In genomic region chr17:75521951-75522727, GRCh38 we compare ENCODE assay signal across 32 cellular contexts. TPM values are rescaled to one million over a fixed set of nuclear protein-coding genes. Genes with fewer than 3 reads are reported as not detected.
A peak's percentile ranks its signal among the peaks of the same experiment; 100 is the strongest.
DNase-seq lines count a peak whose midpoint lies in the region; ATAC-seq, FAIRE-seq and TF ChIP-seq lines count a peak whose summit lies in the region.
"Had no signal": no experiment of that assay in that cellular context is flagged by ENCODE, and none has a peak within 500 bp of the region (broad histone marks: within the 10 kb centered on the region; RNA-seq: fewer than 3 reads in every experiment).

No MANE protein-coding gene starts in this region.

- CTCF ChIA-PET in HCT116 (lab: Charles Lee) (no interaction called here), WTC11 (lab: Charles Lee) (interaction anchor here (0.7 kb wide), 1 partner anchor 251 kb away, joined by 3 read pairs; the partner anchor contains the start of gene MIF4GD), HepG2 (lab: Yijun Ruan, JAX; ENCODE audit: low intra/inter-chr PET ratio, low total read pairs) (no interaction called here)

- H3K4me1 Mint-ChIP-seq in WTC11 (peaks cover 27% of the 10 kb centered on the region), type B pancreatic cell (ENCODE audit: unreplicated experiment) (peaks cover 20% of the 10 kb centered on the region)

- RAD21 ChIA-PET in HCT116 (lab: Charles Lee; ENCODE audit: low non-redundant PET in 1 of 2, low total read pairs in 2 of 2, uncharacterized antibody in 2 of 2, unreplicated experiment in 2 of 2): no interaction called here

- H3K9me3 Mint-ChIP-seq in WTC11 (no peaks in the 10 kb centered on the region), type B pancreatic cell (no peaks in the 10 kb centered on the region)
- H3K9me3 Mint-ChIP-seq: activated CD4-positive, alpha-beta T cell treated with anti-CD3 and anti-CD28 coated beads, Interleukin-2, amount 10 ng/mL, durations not matched to agents 24 days and 14 days; mesothelial cell of epicardium had no signal

- FAIRE-seq in HepG2 (lab: Jason Lieb, UNC): no peak
- FAIRE-seq: HTR-8/SVneo, keratinocyte, RCC 7860 had no signal

- in situ Hi-C loops in HepG2 (cut with HindIII; ENCODE audit: extremely low pct_ligation_motif_present, low pct_unique_long_range_greater_than_20kb): no loop called here

- 95% methylated on average over 33 of the region's 33 CpGs for WGBS in HepG2 (ENCODE audit: low lambda C conversion rate)

- H3K27me3 Mint-ChIP-seq in WTC11 (ENCODE audit: low read depth) (0 out of 2 replicates have a peak, but pooled peaks cover 3% of the 10 kb centered on the region), type B pancreatic cell (peaks cover 10% of the 10 kb centered on the region)
- H3K27me3 Mint-ChIP-seq: activated naive CD8-positive, alpha-beta T cell had no signal

- H3K36me3 ChIP-seq in HCT116 (ENCODE audit: control insufficient read depth in 1 of 2, insufficient read depth in 2 of 2, low read length in 2 of 2) (peaks cover 16 to 42% of the 10 kb centered on the region in 2 experiments), HepG2 (replicated peaks in 1 of 2; ENCODE audit: control insufficient read depth in 1 of 2, insufficient read depth in 2 of 2, low read length in 2 of 2) (peaks cover 7 to 31% of the 10 kb centered on the region in 2 experiments; a peak in 4 of 5 replicates)

- DNase-seq in HCT116 (ENCODE audit: low read depth, low spot score) (no peak), WTC11 (ENCODE audit: low spot score) (no peak), HepG2 (ENCODE audit: low spot score) (no peak), type B pancreatic cell (ENCODE audit: extremely low spot score, unreplicated experiment) (no peak), T1000 (lab: John Stamatoyannopoulos, UW) (no peak), NCI-H446 treated with DMSO at 0.1 percent for 48 hours (lab: John Stamatoyannopoulos, UW) (no peak), GM20000 (ENCODE audit: low spot score) (no peak)
- DNase-seq: activated CD4-positive, alpha-beta T cell treated with anti-CD3 and anti-CD28 coated beads, Interleukin-2, amount 10 ng/mL, durations not matched to agents 24 days and 14 days; activated effector memory CD4-positive, alpha-beta T cell treated with Interleukin-2 at 50 U/mL for 16 hours; DND-41; effector memory CD4-positive, alpha-beta T cell; GOT3; KG1; left ventricle myocardium superior; NCI-H1417 treated with DMSO at 0.1 percent for 48 hours; NCI-H2107; NCI-H774; sigmoid colon; SJCRH30; stimulated activated CD4-positive, alpha-beta T cell treated with anti-CD3 and anti-CD28 coated beads, Interleukin-4, amount 100 ng/mL, for 4 hours; T-helper 9 cell had no signal

- ATAC-seq in HCT116 (no peak), WTC11 (no peak), HepG2 (no peak)
- ATAC-seq: left ventricle myocardium superior had no signal

- no peak overlapping the region for H2AFZ ChIP-seq in HCT116 (ENCODE audit: low read depth, low read length, poor library complexity, severe bottlenecking)
- H2AFZ ChIP-seq in HepG2 (ENCODE audit: low read length): no peak overlapping the region

- H3K9me3 ChIP-seq in HCT116 (ENCODE audit: control insufficient read depth in 1 of 2, insufficient read depth in 1 of 2, low read depth in 1 of 2, low read length in 2 of 2): no peaks in the 10 kb centered on the region
- H3K9me3 ChIP-seq in HepG2 (ENCODE audit: low read length): no peaks in the 10 kb centered on the region
- H3K9me3 ChIP-seq: ascending aorta, sigmoid colon, SJCRH30, tibial nerve had no signal

- intact Hi-C loops in HCT116 (cut with micrococcal nuclease) (no loop called here), HepG2 (cut with micrococcal nuclease; ENCODE audit: unreplicated experiment) (no loop called here)

- BruUV-seq in HCT116 (replicated peaks; lab: Mats Ljungman, UMichigan): no TSS peak
- no TSS peak for BruUV-seq in HepG2 (replicated peaks; lab: Mats Ljungman, UMichigan)

- H3K27me3 ChIP-seq in HCT116 (ENCODE audit: insufficient read depth, low read length) (no peaks in the 10 kb centered on the region), HepG2 (ENCODE audit: control insufficient read depth in 1 of 2, insufficient read depth in 2 of 2, low read length in 2 of 2) (no peaks in the 10 kb centered on the region)
- H3K27me3 ChIP-seq: ascending aorta, SJCRH30, tibial nerve had no signal

- TF ChIP-seq CTCF in HCT116 (IDR thresholded peaks at IDR 0.05 in 2 of 3, conservative IDR thresholded peaks at IDR 0.05 in 1 of 3; ENCODE audit: borderline replicate concordance in 1 of 3, insufficient read depth in 1 of 3, low read depth in 2 of 3, low read length in 2 of 3) (no peak), WTC11 (IDR thresholded peaks at IDR 0.05) (no peak), HepG2 (CRISPR knock-in tag; IDR thresholded peaks at IDR 0.05) (no peak), type B pancreatic cell (conservative IDR thresholded peaks at IDR 0.05) (no peak), GM20000 (IDR thresholded peaks at IDR 0.05; ENCODE audit: extremely low read depth, missing control alignments) (no peak)

- H3K79me2 ChIP-seq in HCT116 (ENCODE audit: insufficient read depth, low read length): peaks cover 37% of the 10 kb centered on the region
- H3K79me2 ChIP-seq in HepG2 (ENCODE audit: insufficient read depth, low read length): peaks cover 16% of the 10 kb centered on the region

- H3K4me3 ChIP-seq in HCT116 (replicated peaks in 1 of 2; ENCODE audit: low read depth in 1 of 2, low read length in 2 of 2) (no peak overlapping the region), HepG2 (replicated peaks in 1 of 3; ENCODE audit: insufficient read depth in 1 of 3, low read depth in 2 of 3, low read length in 3 of 3) (no peak overlapping the region)
- H3K4me3 ChIP-seq: ascending aorta, coronary artery, sigmoid colon, SJCRH30, tibial nerve had no signal

- no peak overlapping the region for H3K4me3 Mint-ChIP-seq in WTC11
- H3K4me3 Mint-ChIP-seq in type B pancreatic cell: peak overlapping the region; percentile 25
- H3K4me3 Mint-ChIP-seq: activated CD4-positive, alpha-beta T cell treated with anti-CD3 and anti-CD28 coated beads, Interleukin-2, amount 10 ng/mL, durations not matched to agents 24 days and 14 days; activated naive CD8-positive, alpha-beta T cell; mesothelial cell of epicardium had no signal

- POLR2A ChIA-PET in HCT116 (lab: Charles Lee) (no interaction called here), WTC11 (lab: Charles Lee) (no interaction called here), HepG2 (lab: Yijun Ruan, JAX) (interaction anchor here (0.6 to 1.5 kb wide), 2 partner anchors 35 to 57 kb away, joined by 3 read pairs; no protein-coding TSS in a partner anchor)

- H3K9me2 ChIP-seq in HCT116 (ENCODE audit: insufficient read depth): no peaks in the 10 kb centered on the region

- H3K4me1 ChIP-seq in HCT116 (ENCODE audit: control insufficient read depth in 1 of 2, insufficient read depth in 2 of 2, low read length in 2 of 2) (peaks cover 16 to 41% of the 10 kb centered on the region in 2 experiments), HepG2 (ENCODE audit: insufficient read depth, low read length) (peaks cover 33% of the 10 kb centered on the region)
- H3K4me1 ChIP-seq: SJCRH30 had no signal

- TF ChIP-seq RAD21 in HCT116 (IDR thresholded peaks at IDR 0.05; ENCODE audit: low read depth) (no peak), HepG2 (CRISPR knock-in tag; IDR thresholded peaks at IDR 0.05) (no peak)

- H3K27ac ChIP-seq in HCT116 (ENCODE audit: low read depth, low read length) (peak overlapping the region; percentile 11; the same call in 1 of the 2 replicates), HepG2 (ENCODE audit: extremely low read length, insufficient read depth, low read length) (no peak overlapping the region)
- H3K27ac ChIP-seq: ascending aorta, C4-2B, coronary artery, epithelial cell of prostate, sigmoid colon, SJCRH30, tibial nerve, VCaP had no signal

- H4K20me1 ChIP-seq in HCT116 (ENCODE audit: insufficient read depth) (no peaks in the 10 kb centered on the region), HepG2 (ENCODE audit: insufficient read depth, low read length) (peaks cover 7% of the 10 kb centered on the region; the same call in 1 of the 2 replicates)

- H3K27ac Mint-ChIP-seq in WTC11 (no peak overlapping the region), type B pancreatic cell (no peak overlapping the region)
- H3K27ac Mint-ChIP-seq: activated CD4-positive, alpha-beta T cell treated with anti-CD3 and anti-CD28 coated beads, Interleukin-2, amount 10 ng/mL, durations not matched to agents 24 days and 14 days; activated naive CD8-positive, alpha-beta T cell; mesothelial cell of epicardium had no signal

- TF ChIP-seq POLR2A in HCT116 (IDR thresholded peaks at IDR 0.05; ENCODE audit: borderline replicate concordance, extremely low read depth, insufficient read depth, insufficient read length): no peak
- TF ChIP-seq POLR2A in HepG2 (IDR thresholded peaks at IDR 0.05; ENCODE audit: insufficient read depth in 1 of 2, low read depth in 2 of 2, low read length in 2 of 2): no peak

- TF ChIP-seq EP300 in HepG2 (IDR thresholded peaks at IDR 0.05; ENCODE audit: low read depth in 2 of 2, low read length in 2 of 2): no peak
- no peak for TF ChIP-seq EP300 in HepG2 (CRISPR knock-in tag; IDR thresholded peaks at IDR 0.05; ENCODE audit: borderline replicate concordance)

- no peak overlapping the region for H3K4me2 ChIP-seq in HCT116 (ENCODE audit: low read length)
- no peak overlapping the region for H3K4me2 ChIP-seq in HepG2 (ENCODE audit: low read depth, low read length)

- H3K9ac ChIP-seq in HCT116 (ENCODE audit: low read length) (no peak overlapping the region), HepG2 (ENCODE audit: insufficient read depth, low read depth, low read length) (no peak overlapping the region)

- H3K36me3 Mint-ChIP-seq in WTC11: peaks cover 31% of the 10 kb centered on the region
- H3K36me3 Mint-ChIP-seq in type B pancreatic cell: peaks cover 8% of the 10 kb centered on the region

RNA-seq across cellular contexts. Expression of gene LLGL2, which starts 3.4 kb away (rescaled TPM):
- total RNA-seq in HCT116 (2021; ENCODE audit: unreplicated experiment) (209 TPM), WTC11 (2021) (94.3 to 103 TPM (median 97.0 TPM) in 3 replicates), HepG2 (2016; rRNA removed; fragmentation: Illumina TruSeq; extraction: Trizol) (53.9 and 86.7 TPM in 2 replicates), type B pancreatic cell (ENCODE audit: low replicate concordance) (90.6 and 226 TPM in 2 replicates)
- polyA plus RNA-seq in HCT116 (2012): 177 and 183 TPM in 2 replicates
- total RNA-seq in HepG2 (2016; cell fraction: cytosol; rRNA removed; fragmentation: Illumina TruSeq; extraction: Trizol; ENCODE audit: low read depth): 27.2 and 32.8 TPM in 2 replicates
- total RNA-seq in HepG2 (2016; cell fraction: insoluble cytoplasmic fraction; rRNA removed; fragmentation: Illumina TruSeq; extraction: Trizol): 51.9 and 87.2 TPM in 2 replicates
- 45.8 and 50.7 TPM in 2 replicates for total RNA-seq in HepG2 (2016; cell fraction: membrane; rRNA removed; fragmentation: Illumina TruSeq; extraction: Trizol)
- total RNA-seq in HepG2 (2016; cell fraction: nucleus; rRNA removed; fragmentation: Illumina TruSeq; extraction: Trizol): 72.1 and 85.8 TPM in 2 replicates
- polyA plus RNA-seq in HepG2 (2011; rRNA removed): 83.0 and 109 TPM in 2 replicates
- 40.2 and 67.1 TPM in 2 replicates for polyA plus RNA-seq in HepG2 (2011; cell fraction: cytosol; rRNA removed)
- 384 and 448 TPM in 2 replicates for polyA plus RNA-seq in HepG2 (2011; cell fraction: nucleus; rRNA removed)
- 33.3 and 59.5 TPM in 2 replicates for polyA plus RNA-seq in HepG2 (2012)
- 23.2 and 28.1 TPM in 2 replicates for polyA plus RNA-seq in HepG2 (2016; cell fraction: cytosol; fragmentation: Illumina TruSeq; extraction: Trizol; ENCODE audit: low read depth)
- polyA plus RNA-seq in HepG2 (2016; cell fraction: insoluble cytoplasmic fraction; fragmentation: Illumina TruSeq; extraction: Trizol; ENCODE audit: low read depth): 41.6 and 52.9 TPM in 2 replicates
- polyA plus RNA-seq in HepG2 (2016; cell fraction: membrane; fragmentation: Illumina TruSeq; extraction: Trizol; ENCODE audit: low read depth): 32.5 and 33.0 TPM in 2 replicates
- polyA plus RNA-seq in HepG2 (2016; cell fraction: nucleus; fragmentation: Illumina TruSeq; extraction: Trizol; ENCODE audit: insufficient read depth, low read depth): 204 and 230 TPM in 2 replicates
- 30.9 and 126 TPM in 2 replicates for polyA minus RNA-seq in HepG2 (2011; rRNA and poly(A)+ RNA removed; ENCODE audit: low replicate concordance)
- 30.6 and 31.7 TPM in 2 replicates for polyA minus RNA-seq in HepG2 (2011; cell fraction: cytosol; rRNA and poly(A)+ RNA removed)
- 79.4 and 86.0 TPM in 2 replicates for polyA minus RNA-seq in HepG2 (2011; cell fraction: nucleus; rRNA and poly(A)+ RNA removed)
- total RNA-seq: SJCRH30 had no signal

RNA-seq across cellular contexts. Expression of gene TSEN54, which starts 5.8 kb away (rescaled TPM):
- 87.3 TPM for total RNA-seq in HCT116 (2021; ENCODE audit: unreplicated experiment)
- 80.0 and 86.5 TPM in 2 replicates for polyA plus RNA-seq in HCT116 (2012)
- total RNA-seq in WTC11 (2021): 47.8 to 53.4 TPM (median 51.5 TPM) in 3 replicates
- 43.6 and 62.9 TPM in 2 replicates for total RNA-seq in HepG2 (2016; rRNA removed; fragmentation: Illumina TruSeq; extraction: Trizol)
- total RNA-seq in HepG2 (2016; cell fraction: cytosol; rRNA removed; fragmentation: Illumina TruSeq; extraction: Trizol; ENCODE audit: low read depth): 20.6 and 23.0 TPM in 2 replicates
- total RNA-seq in HepG2 (2016; cell fraction: insoluble cytoplasmic fraction; rRNA removed; fragmentation: Illumina TruSeq; extraction: Trizol): 44.0 and 64.1 TPM in 2 replicates
- total RNA-seq in HepG2 (2016; cell fraction: membrane; rRNA removed; fragmentation: Illumina TruSeq; extraction: Trizol): 44.5 and 45.0 TPM in 2 replicates
- total RNA-seq in HepG2 (2016; cell fraction: nucleus; rRNA removed; fragmentation: Illumina TruSeq; extraction: Trizol): 39.9 and 48.4 TPM in 2 replicates
- polyA plus RNA-seq in HepG2 (2011; rRNA removed): 63.3 and 64.4 TPM in 2 replicates
- 36.2 and 47.1 TPM in 2 replicates for polyA plus RNA-seq in HepG2 (2011; cell fraction: cytosol; rRNA removed)
- 87.7 and 89.1 TPM in 2 replicates for polyA plus RNA-seq in HepG2 (2011; cell fraction: nucleus; rRNA removed)
- polyA plus RNA-seq in HepG2 (2012): 22.1 and 34.4 TPM in 2 replicates
- 20.4 and 20.5 TPM in 2 replicates for polyA plus RNA-seq in HepG2 (2016; cell fraction: cytosol; fragmentation: Illumina TruSeq; extraction: Trizol; ENCODE audit: low read depth)
- 37.7 and 50.5 TPM in 2 replicates for polyA plus RNA-seq in HepG2 (2016; cell fraction: insoluble cytoplasmic fraction; fragmentation: Illumina TruSeq; extraction: Trizol; ENCODE audit: low read depth)
- 30.9 and 35.9 TPM in 2 replicates for polyA plus RNA-seq in HepG2 (2016; cell fraction: membrane; fragmentation: Illumina TruSeq; extraction: Trizol; ENCODE audit: low read depth)
- 108 and 110 TPM in 2 replicates for polyA plus RNA-seq in HepG2 (2016; cell fraction: nucleus; fragmentation: Illumina TruSeq; extraction: Trizol; ENCODE audit: insufficient read depth, low read depth)
- 56.0 and 95.0 TPM in 2 replicates for polyA minus RNA-seq in HepG2 (2011; rRNA and poly(A)+ RNA removed; ENCODE audit: low replicate concordance)
- 11.3 and 14.0 TPM in 2 replicates for polyA minus RNA-seq in HepG2 (2011; cell fraction: cytosol; rRNA and poly(A)+ RNA removed)
- polyA minus RNA-seq in HepG2 (2011; cell fraction: nucleus; rRNA and poly(A)+ RNA removed): 13.9 and 15.5 TPM in 2 replicates
- total RNA-seq in type B pancreatic cell (ENCODE audit: low replicate concordance): 28.4 and 41.0 TPM in 2 replicates

RNA-seq across cellular contexts. Expression of gene CASKIN2, which starts 6.8 kb away (rescaled TPM):
- total RNA-seq in HCT116 (2021; ENCODE audit: unreplicated experiment): 38.4 TPM
- polyA plus RNA-seq in HCT116 (2012): 14.5 and 16.3 TPM in 2 replicates
- total RNA-seq in WTC11 (2021): 31.3 to 32.2 TPM (median 31.9 TPM) in 3 replicates
- 5.2 and 10.6 TPM in 2 replicates for total RNA-seq in HepG2 (2016; rRNA removed; fragmentation: Illumina TruSeq; extraction: Trizol)
- 1.5 and 1.8 TPM in 2 replicates for total RNA-seq in HepG2 (2016; cell fraction: cytosol; rRNA removed; fragmentation: Illumina TruSeq; extraction: Trizol; ENCODE audit: low read depth)
- 4.9 and 7.5 TPM in 2 replicates for total RNA-seq in HepG2 (2016; cell fraction: insoluble cytoplasmic fraction; rRNA removed; fragmentation: Illumina TruSeq; extraction: Trizol)
- 3.4 and 4.1 TPM in 2 replicates for total RNA-seq in HepG2 (2016; cell fraction: membrane; rRNA removed; fragmentation: Illumina TruSeq; extraction: Trizol)
- total RNA-seq in HepG2 (2016; cell fraction: nucleus; rRNA removed; fragmentation: Illumina TruSeq; extraction: Trizol): 6.8 and 8.0 TPM in 2 replicates
- polyA plus RNA-seq in HepG2 (2011; rRNA removed): 6.8 and 7.8 TPM in 2 replicates
- polyA plus RNA-seq in HepG2 (2011; cell fraction: cytosol; rRNA removed): 1.9 and 2.2 TPM in 2 replicates
- 23.6 and 26.5 TPM in 2 replicates for polyA plus RNA-seq in HepG2 (2011; cell fraction: nucleus; rRNA removed)
- 6.2 and 9.6 TPM in 2 replicates for polyA plus RNA-seq in HepG2 (2012)
- polyA plus RNA-seq in HepG2 (2016; cell fraction: cytosol; fragmentation: Illumina TruSeq; extraction: Trizol; ENCODE audit: low read depth): 0.61 and 0.68 TPM in 2 replicates
- 4.4 and 7.0 TPM in 2 replicates for polyA plus RNA-seq in HepG2 (2016; cell fraction: insoluble cytoplasmic fraction; fragmentation: Illumina TruSeq; extraction: Trizol; ENCODE audit: low read depth)
- 1.6 and 1.8 TPM in 2 replicates for polyA plus RNA-seq in HepG2 (2016; cell fraction: membrane; fragmentation: Illumina TruSeq; extraction: Trizol; ENCODE audit: low read depth)
- 16.3 and 16.6 TPM in 2 replicates for polyA plus RNA-seq in HepG2 (2016; cell fraction: nucleus; fragmentation: Illumina TruSeq; extraction: Trizol; ENCODE audit: insufficient read depth, low read depth)
- 11.8 and 14.9 TPM in 2 replicates for polyA minus RNA-seq in HepG2 (2011; rRNA and poly(A)+ RNA removed; ENCODE audit: low replicate concordance)
- polyA minus RNA-seq in HepG2 (2011; cell fraction: cytosol; rRNA and poly(A)+ RNA removed): 4.9 and 5.0 TPM in 2 replicates
- 17.0 and 20.4 TPM in 2 replicates for polyA minus RNA-seq in HepG2 (2011; cell fraction: nucleus; rRNA and poly(A)+ RNA removed)
- 29.5 and 31.2 TPM in 2 replicates for total RNA-seq in type B pancreatic cell (ENCODE audit: low replicate concordance)
